In genomic region chr12:48788522-48788851, GRCh38 we compare ENCODE assay signal across 8 cellular contexts. TPM values are rescaled to one million over a fixed set of nuclear protein-coding genes. Genes with fewer than 3 reads are reported as not detected.
DNase-seq lines count a peak whose midpoint lies in the region; ATAC-seq and TF ChIP-seq lines count a peak whose summit lies in the region.

No MANE protein-coding gene starts in this region.

- in situ Hi-C loops in HAP-1 (cut with MboI; ENCODE audit: low sequenced_read_pairs), result no loop called here

- intact Hi-C loops in spleen (cut with DNase I; ENCODE audit: low total_unique reads), result no loop called here

- H3K36me3 ChIP-seq in HAP-1 (replicated peaks) (no peaks in the 10 kb centered on the region), iPS-15b (ENCODE audit: control insufficient read depth, insufficient read depth, low read length) (peaks cover 3% of the 10 kb centered on the region), spleen (no peaks in the 10 kb centered on the region)

- H3K4me1 Mint-ChIP-seq in activated T-cell treated with anti-CD3 and anti-CD28 coated beads, Interleukin-2, amount 50 U/mL, for 72 hours (ENCODE audit: low read depth), result peaks cover 5% of the 10 kb centered on the region

- H3K27me3 ChIP-seq in HAP-1 (ENCODE audit: low read depth), result no peaks in the 10 kb centered on the region
- H3K27me3 ChIP-seq in iPS-15b (ENCODE audit: control insufficient read depth, insufficient read depth, low read length), result peaks cover 8% of the 10 kb centered on the region
- peaks cover 0 to 48% (median 13%) of the 10 kb centered on the region in 7 donors for H3K27me3 ChIP-seq in spleen (replicated peaks in 1 of 7)

- peak in 1 of 2 experiments; percentile 24 for DNase-seq in HAP-1 (ENCODE audit: low spot score in 2 of 2)
- no peak for DNase-seq in activated T-cell treated with anti-CD3 and anti-CD28 coated beads, Interleukin-2, amount 50 U/mL, for 72 hours
- DNase-seq in spleen, result no peak
- no peak for DNase-seq in SK-N-DZ (ENCODE audit: low spot score)
- no peak for DNase-seq in mesenteric fat pad (ENCODE audit: low spot score)
- no peak for DNase-seq in epidermal melanocyte (ENCODE audit: insufficient read length, low spot score)
- DNase-seq in NCI-H1436 treated with DMSO at 0.1 percent for 48 hours (lab: John Stamatoyannopoulos, UW), result no peak

- ATAC-seq in activated T-cell treated with anti-CD3 and anti-CD28 coated beads, Interleukin-2, amount 50 U/mL, for 72 hours (replicated peaks in 1 of 2), result no peak

- peaks cover 7% of the 10 kb centered on the region for H3K4me1 ChIP-seq in HAP-1
- H3K4me1 ChIP-seq in iPS-15b (ENCODE audit: control insufficient read depth, insufficient read depth, low read length), result peaks cover 4% of the 10 kb centered on the region
- H3K4me1 ChIP-seq in spleen, result peaks cover 0 to 32% (median 23%) of the 10 kb centered on the region in 6 donors

- WGBS in spleen, 5 donors, result 0 to 4% (median 3%) methylated on average over 6 to 25 of the region's 25 CpGs

- no peak for TF ChIP-seq CTCF in spleen (IDR thresholded peaks at IDR 0.05 in 8 of 11, conservative IDR thresholded peaks at IDR 0.05 in 3 of 11)

- no peaks in the 10 kb centered on the region for H3K36me3 Mint-ChIP-seq in activated T-cell treated with anti-CD3 and anti-CD28 coated beads, Interleukin-2, amount 50 U/mL, for 72 hours (ENCODE audit: insufficient read depth in 2 of 2)

- no peaks in the 10 kb centered on the region for H3K9me3 Mint-ChIP-seq in activated T-cell treated with anti-CD3 and anti-CD28 coated beads, Interleukin-2, amount 50 U/mL, for 72 hours

- TF ChIP-seq POLR2A in spleen (IDR thresholded peaks at IDR 0.05), result no peak

- peak overlapping the region in 7 of 8 donors; percentile 1 to 78 (median 49) for H3K27ac ChIP-seq in spleen

- peak overlapping the region; percentile 54 for H3K9ac ChIP-seq in iPS-15b (ENCODE audit: low read depth, low read length)

- peaks cover 55% of the 10 kb centered on the region for H3K27me3 Mint-ChIP-seq in activated T-cell treated with anti-CD3 and anti-CD28 coated beads, Interleukin-2, amount 50 U/mL, for 72 hours (ENCODE audit: low read depth)

- H3K4me3 Mint-ChIP-seq in activated T-cell treated with anti-CD3 and anti-CD28 coated beads, Interleukin-2, amount 50 U/mL, for 72 hours, result peak overlapping the region; percentile 78 to 81

- H3K27ac Mint-ChIP-seq in activated T-cell treated with anti-CD3 and anti-CD28 coated beads, Interleukin-2, amount 50 U/mL, for 72 hours, result no peak overlapping the region

- H3K4me3 ChIP-seq in HAP-1 (peak overlapping the region; percentile 72), iPS-15b (ENCODE audit: low read depth, low read length) (peak overlapping the region; percentile 77), spleen (peak overlapping the region; percentile 46 to 80 (median 52))

- no peaks in the 10 kb centered on the region for H3K9me3 ChIP-seq in HAP-1
- no peaks in the 10 kb centered on the region for H3K9me3 ChIP-seq in iPS-15b (ENCODE audit: control insufficient read depth, insufficient read depth, low read length)
- no peaks in the 10 kb centered on the region for H3K9me3 ChIP-seq in spleen

RNA-seq across cellular contexts. Expression of gene ADCY6, which starts 0.4 kb away (rescaled TPM):
- total RNA-seq in activated T-cell treated with anti-CD3 and anti-CD28 coated beads, Interleukin-2, amount 50 U/mL, for 72 hours, result under 1 TPM; 0.67 to 0.79 TPM
- total RNA-seq in spleen (10 to 100 TPM; 10.3 to 20.4 (median 14.4) TPM), mesenteric fat pad (58.5 TPM)
- 1 to 10 TPM; 1.6 to 5.7 (median 2.3) TPM for polyA plus RNA-seq in spleen
- 22.0 and 26.2 TPM in 2 replicates for polyA plus RNA-seq in SK-N-DZ (2014; cell fraction: cytosol; rRNA removed)
- 60.7 and 76.8 TPM in 2 replicates for polyA plus RNA-seq in SK-N-DZ (2014; cell fraction: nucleus; rRNA removed)

RNA-seq across cellular contexts. Expression of gene CACNB3, which starts 29.8 kb away (rescaled TPM):
- 10 to 100 TPM; 15.1 to 16.5 TPM for total RNA-seq in activated T-cell treated with anti-CD3 and anti-CD28 coated beads, Interleukin-2, amount 50 U/mL, for 72 hours
- total RNA-seq in spleen (10 to 100 TPM in 3 of 7 donors, 1 to 10 TPM in 4; 4.7 to 16.1 (median 8.4) TPM), mesenteric fat pad (13.2 TPM)
- 1 to 10 TPM; 2.5 to 4.6 (median 4.3) TPM for polyA plus RNA-seq in spleen
- 30.7 and 39.1 TPM in 2 replicates for polyA plus RNA-seq in SK-N-DZ (2014; cell fraction: cytosol; rRNA removed)
- 86.8 and 111 TPM in 2 replicates for polyA plus RNA-seq in SK-N-DZ (2014; cell fraction: nucleus; rRNA removed)

Comparison
In these comparisons a context has a peak if more than half of its experiments do, and no peak if none do; other contexts are left out.
1. RNA of gene ADCY6, which starts 0.4 kb away (total RNA-seq): 58.5 TPM in mesenteric fat pad (single experiment) and 10.3 to 20.4 TPM in spleen; 0.67 to 0.79 TPM in activated T-cell treated with anti-CD3 and anti-CD28 coated beads, Interleukin-2, amount 50 U/mL, for 72 hours; every median in the first group is over 4 times any median in the second.
2. Peak in every context shown above with its lines, with median percentiles within 50 percentile points of each other: H3K4me3 ChIP-seq.